ENCODE assay signal across 21 cellular contexts in the genomic region with DNA sequence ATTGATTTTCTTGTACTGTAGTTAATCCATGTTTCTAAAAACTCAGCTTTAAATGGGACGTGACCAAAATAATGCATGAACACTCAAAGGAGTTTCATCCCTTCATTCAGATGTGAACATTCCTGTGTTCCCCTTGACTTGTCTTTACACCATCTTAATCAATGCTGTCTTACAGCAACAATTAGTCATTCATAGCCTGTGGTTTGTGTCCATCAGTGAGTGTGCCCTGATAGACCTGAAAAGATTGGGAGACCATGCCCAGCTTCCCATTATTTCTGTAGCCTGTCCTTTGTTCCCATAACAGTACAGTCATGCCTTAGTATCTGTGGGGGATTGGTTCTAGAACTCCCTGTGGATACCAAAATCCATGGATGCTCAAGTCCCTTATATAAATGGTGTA.
"Had no signal": no experiment of that assay in that cellular context is flagged by ENCODE, and none has a peak within 500 bp of the region (broad histone marks: within the 10 kb centered on the region; RNA-seq: fewer than 3 reads in every experiment).

No MANE protein-coding gene starts in this region.

- H3K4me1 Mint-ChIP-seq: mesothelial cell of epicardium, neural progenitor cell had no signal

- H3K4me3 Mint-ChIP-seq: activated CD8-positive, alpha-beta T cell treated with anti-CD3 and anti-CD28 coated beads, Interleukin-2, amount 10 ng/mL, durations not matched to agents 7 days and 5 days; mesothelial cell of epicardium; naive thymus-derived CD8-positive, alpha-beta T cell; neural progenitor cell; type B pancreatic cell had no signal

- H2AFZ ChIP-seq: neural progenitor cell had no signal

- H3K36me3 Mint-ChIP-seq: activated naive CD4-positive, alpha-beta T cell treated with anti-CD3 and anti-CD28 coated beads, Interleukin-2, amount 50 U/mL, for 72 hours; type B pancreatic cell had no signal

- H3K4me1 ChIP-seq: gastrocnemius medialis, neural progenitor cell, spleen, vagina had no signal

- H3K9me3 Mint-ChIP-seq: activated naive CD4-positive, alpha-beta T cell treated with anti-CD3 and anti-CD28 coated beads, Interleukin-2, amount 50 U/mL, for 72 hours; naive thymus-derived CD8-positive, alpha-beta T cell; type B pancreatic cell had no signal

- H3K27ac Mint-ChIP-seq: activated CD8-positive, alpha-beta T cell treated with anti-CD3 and anti-CD28 coated beads, Interleukin-2, amount 10 ng/mL, durations not matched to agents 7 days and 5 days; activated naive CD4-positive, alpha-beta T cell treated with anti-CD3 and anti-CD28 coated beads, Interleukin-2, amount 50 U/mL, for 72 hours; mesothelial cell of epicardium; neural progenitor cell; progenitor cell of endocrine pancreas; type B pancreatic cell had no signal

- H3K4me3 ChIP-seq: gastrocnemius medialis, lung, neural progenitor cell, spleen, thoracic aorta, vagina had no signal

- ATAC-seq: activated CD8-positive, alpha-beta T cell treated with anti-CD3 and anti-CD28 coated beads, Interleukin-2, amount 10 ng/mL, durations not matched to agents 7 days and 5 days; activated naive CD4-positive, alpha-beta T cell treated with anti-CD3 and anti-CD28 coated beads, Interleukin-2, amount 50 U/mL, for 72 hours; esophagus mucosa; gastrocnemius medialis; naive thymus-derived CD8-positive, alpha-beta T cell had no signal

- H3K27me3 Mint-ChIP-seq: naive thymus-derived CD8-positive, alpha-beta T cell; progenitor cell of endocrine pancreas had no signal

- DNase-seq: activated CD4-positive, alpha-beta T cell treated with anti-CD3 and anti-CD28 coated beads for 1 hour; activated CD4-positive, alpha-beta T cell treated with anti-CD3 and anti-CD28 coated beads, Interleukin-2, amount 50 U/mL, for 1 hour; activated CD8-positive, alpha-beta T cell treated with anti-CD3 and anti-CD28 coated beads, Interleukin-2, amount 10 ng/mL, durations not matched to agents 7 days and 5 days; aorta; central memory CD4-positive, alpha-beta T cell; effector memory CD4-positive, alpha-beta T cell; gastrocnemius medialis; hippocampal formation; naive thymus-derived CD8-positive, alpha-beta T cell; spleen; stimulated activated CD4-positive, alpha-beta T cell treated with anti-CD3 and anti-CD28 coated beads, Interleukin-4, amount 100 ng/mL, for 24 hours; stimulated activated naive CD4-positive, alpha-beta T cell treated with Interleukin-2 at 50 U/mL for 16 hours had no signal

- H3K27ac ChIP-seq: gastrocnemius medialis, neural progenitor cell, vagina had no signal

- H3K36me3 ChIP-seq: gastrocnemius medialis, neural progenitor cell, spleen, thoracic aorta had no signal

- H3K27me3 ChIP-seq: gastrocnemius medialis, neural progenitor cell, spleen, vagina had no signal

- H3K9me3 ChIP-seq: gastrocnemius medialis, thoracic aorta, vagina had no signal
